18 cellular contexts compared by ENCODE assay signal in genomic region chr3:98917608-98918007, GRCh38.
"Had no signal": no experiment of that assay in that cellular context is flagged by ENCODE, and none has a peak within 500 bp of the region (broad histone marks: within the 10 kb centered on the region; RNA-seq: fewer than 3 reads in every experiment).

No MANE protein-coding gene starts in this region.

- H3K9me3 Mint-ChIP-seq: naive thymus-derived CD8-positive, alpha-beta T cell; stimulated activated memory B cell treated with anti-CD40 and anti-IgM and Interleukin-4, amounts not matched to agents 10 μg/mL and 1 μg/mL and 100 μg/mL, for 72 hours; stimulated activated naive CD8-positive, alpha-beta T cell treated with anti-CD3 and anti-CD28 coated beads, Interleukin-15, Interleukin-2, amounts not matched to agents 100 ng/mL and 50 ng/mL, for 24 hours had no signal

- H3K4me3 Mint-ChIP-seq: immature natural killer cell; naive thymus-derived CD8-positive, alpha-beta T cell; stimulated activated memory B cell treated with anti-CD40 and anti-IgM and Interleukin-4, amounts not matched to agents 10 μg/mL and 1 μg/mL and 100 μg/mL, for 72 hours; stimulated activated naive CD8-positive, alpha-beta T cell treated with anti-CD3 and anti-CD28 coated beads, Interleukin-15, Interleukin-2, amounts not matched to agents 100 ng/mL and 50 ng/mL, for 24 hours had no signal

- H3K36me3 Mint-ChIP-seq: immature natural killer cell; naive thymus-derived CD8-positive, alpha-beta T cell; stimulated activated memory B cell treated with anti-CD40 and anti-IgM and Interleukin-4, amounts not matched to agents 10 μg/mL and 1 μg/mL and 100 μg/mL, for 72 hours had no signal

- H3K27ac Mint-ChIP-seq: immature natural killer cell; naive thymus-derived CD8-positive, alpha-beta T cell; stimulated activated memory B cell treated with anti-CD40 and anti-IgM and Interleukin-4, amounts not matched to agents 10 μg/mL and 1 μg/mL and 100 μg/mL, for 72 hours; stimulated activated naive CD8-positive, alpha-beta T cell treated with anti-CD3 and anti-CD28 coated beads, Interleukin-15, Interleukin-2, amounts not matched to agents 100 ng/mL and 50 ng/mL, for 24 hours had no signal

- ATAC-seq: gastrocnemius medialis; mucosa of descending colon; naive thymus-derived CD8-positive, alpha-beta T cell; psoas muscle; sciatic nerve; stimulated activated memory B cell treated with anti-CD40 and anti-IgM and Interleukin-4, amounts not matched to agents 10 μg/mL and 1 μg/mL and 100 μg/mL, for 72 hours had no signal

- H3K4me1 Mint-ChIP-seq: immature natural killer cell; naive thymus-derived CD8-positive, alpha-beta T cell; stimulated activated memory B cell treated with anti-CD40 and anti-IgM and Interleukin-4, amounts not matched to agents 10 μg/mL and 1 μg/mL and 100 μg/mL, for 72 hours had no signal

- DNase-seq: effector CD8-positive, alpha-beta T cell; gastrocnemius medialis; glutamatergic neuron; immature natural killer cell; kidney; left cardiac atrium; mesendoderm; mucosa of descending colon; naive thymus-derived CD8-positive, alpha-beta T cell; psoas muscle; retina; spleen; stimulated activated CD4-positive, alpha-beta T cell treated with anti-CD3 and anti-CD28 coated beads, Interleukin-15, amount 100 ng/mL, for 24 hours; stimulated activated CD4-positive, alpha-beta T cell treated with anti-CD3 and anti-CD28 coated beads, Interleukin-1b, Interleukin-23, amount 100 ng/mL, for 48 hours; stimulated activated CD4-positive, alpha-beta T cell treated with anti-CD3 and anti-CD28 coated beads, Interleukin-4, amount 100 ng/mL, for 24 hours had no signal

- H3K27me3 Mint-ChIP-seq: stimulated activated memory B cell treated with anti-CD40 and anti-IgM and Interleukin-4, amounts not matched to agents 10 μg/mL and 1 μg/mL and 100 μg/mL, for 72 hours had no signal
